Comparison of ENCODE assay signal across 28 cellular contexts in genomic region chr16:49204191-49204590, GRCh38.
"Had no signal": no experiment of that assay in that cellular context is flagged by ENCODE, and none has a peak within 500 bp of the region (broad histone marks: within the 10 kb centered on the region; RNA-seq: fewer than 3 reads in every experiment).

No MANE protein-coding gene starts in this region.

- H3K4me1 Mint-ChIP-seq: stimulated activated effector memory CD8-positive, alpha-beta T cell treated with anti-CD3 and anti-CD28 coated beads, Interleukin-12 subunit alpha, Interleukin-12 subunit beta, amount 100 ng/mL, for 72 hours; stimulated activated memory B cell treated with anti-CD40 and anti-IgM and Interleukin-4, amounts not matched to agents 10 μg/mL and 1 μg/mL and 100 μg/mL, for 72 hours; stimulated activated naive B cell treated with anti-CD40 and anti-IgM and Interleukin-4, amounts not matched to agents 10 μg/mL and 1 μg/mL and 100 μg/mL, for 72 hours; stimulated activated naive CD8-positive, alpha-beta T cell treated with anti-CD3 and anti-CD28 coated beads, Interleukin-15, amount 100 ng/mL, for 72 hours had no signal

- DNase-seq: stimulated activated CD4-positive, alpha-beta T cell treated with anti-CD3 and anti-CD28 coated beads, Interleukin-2, amount 100 ng/mL, for 48 hours; stimulated activated CD4-positive, alpha-beta T cell treated with anti-CD3 and anti-CD28 coated beads, Interleukin-4, amount 100 ng/mL, for 1 hour; stimulated activated CD4-positive, alpha-beta T cell treated with anti-CD3 and anti-CD28 coated beads, Interleukin-4, amount 100 ng/mL, for 24 hours; stimulated activated CD4-positive, alpha-beta T cell treated with anti-CD3 and anti-CD28 coated beads, Interleukin-4, amount 100 ng/mL, for 4 hours; stimulated activated CD8-positive, alpha-beta memory T cell treated with anti-CD3 and anti-CD28 coated beads, Interleukin-4, amount 100 ng/mL, for 48 hours; stimulated activated naive B cell treated with anti-CD40 and anti-IgM and Interleukin-4, amounts not matched to agents 10 μg/mL and 1 μg/mL and 100 μg/mL, for 72 hours; stimulated activated naive CD4-positive, alpha-beta T cell; stimulated activated naive CD4-positive, alpha-beta T cell treated with Interleukin-2 at 50 U/mL for 16 hours; stimulated activated naive CD8-positive, alpha-beta T cell treated with anti-CD3 and anti-CD28 coated beads, Interleukin-15, amount 100 ng/mL, for 72 hours; stimulated activated naive CD8-positive, alpha-beta T cell treated with anti-CD3 and anti-CD28 coated beads, Interleukin-15, Interleukin-2, amounts not matched to agents 100 U/mL and 50 U/mL, for 24 hours; stomach; substantia nigra; testis; thyroid gland; tibial artery; transverse colon; trophoblast cell; upper lobe of left lung; upper lobe of right lung; uterus had no signal

- H3K27ac ChIP-seq: stomach, suprapubic skin, testis, thoracic aorta, thyroid gland, tibial artery, tibial nerve, transverse colon, upper lobe of left lung, upper lobe of right lung, uterus, vagina had no signal

- H3K4me3 Mint-ChIP-seq: stimulated activated effector memory CD8-positive, alpha-beta T cell treated with anti-CD3 and anti-CD28 coated beads, Interleukin-12 subunit alpha, Interleukin-12 subunit beta, amount 100 ng/mL, for 72 hours; stimulated activated memory B cell treated with anti-CD40 and anti-IgM and Interleukin-4, amounts not matched to agents 10 μg/mL and 1 μg/mL and 100 μg/mL, for 72 hours; stimulated activated naive B cell treated with anti-CD40 and anti-IgM and Interleukin-4, amounts not matched to agents 10 μg/mL and 1 μg/mL and 100 μg/mL, for 72 hours; stimulated activated naive CD8-positive, alpha-beta T cell treated with anti-CD3 and anti-CD28 coated beads, Interleukin-15, amount 100 ng/mL, for 72 hours; stimulated activated naive CD8-positive, alpha-beta T cell treated with anti-CD3 and anti-CD28 coated beads, Interleukin-15, Interleukin-2, amounts not matched to agents 100 ng/mL and 50 ng/mL, for 24 hours; type B pancreatic cell had no signal

- H3K9me3 ChIP-seq: stomach, suprapubic skin, testis, thoracic aorta, thyroid gland, tibial nerve, transverse colon, upper lobe of left lung, upper lobe of right lung, uterus, vagina had no signal

- H3K9me3 Mint-ChIP-seq: stimulated activated naive CD8-positive, alpha-beta T cell treated with anti-CD3 and anti-CD28 coated beads, Interleukin-15, Interleukin-2, amounts not matched to agents 100 ng/mL and 50 ng/mL, for 24 hours; type B pancreatic cell had no signal

- H3K36me3 ChIP-seq: stomach, suprapubic skin, thoracic aorta, thyroid gland, tibial artery, tibial nerve, transverse colon, upper lobe of left lung, upper lobe of right lung, uterus, vagina had no signal

- H3K4me1 ChIP-seq: stomach, suprapubic skin, testis, thyroid gland, tibial artery, tibial nerve, transverse colon, upper lobe of left lung, upper lobe of right lung, uterus, vagina had no signal

- H3K27me3 ChIP-seq: testis, thyroid gland, tibial artery, tibial nerve, transverse colon, upper lobe of left lung, upper lobe of right lung, uterus, vagina had no signal

- H3K36me3 Mint-ChIP-seq: stimulated activated effector memory CD8-positive, alpha-beta T cell treated with anti-CD3 and anti-CD28 coated beads, Interleukin-12 subunit alpha, Interleukin-12 subunit beta, amount 100 ng/mL, for 72 hours; stimulated activated memory B cell treated with anti-CD40 and anti-IgM and Interleukin-4, amounts not matched to agents 10 μg/mL and 1 μg/mL and 100 μg/mL, for 72 hours; stimulated activated naive B cell treated with anti-CD40 and anti-IgM and Interleukin-4, amounts not matched to agents 10 μg/mL and 1 μg/mL and 100 μg/mL, for 72 hours; type B pancreatic cell had no signal

- H3K4me3 ChIP-seq: stomach, suprapubic skin, testis, thoracic aorta, thyroid gland, tibial artery, tibial nerve, transverse colon, upper lobe of left lung, upper lobe of right lung, uterus, vagina had no signal

- H3K27ac Mint-ChIP-seq: stimulated activated effector memory CD8-positive, alpha-beta T cell treated with anti-CD3 and anti-CD28 coated beads, Interleukin-12 subunit alpha, Interleukin-12 subunit beta, amount 100 ng/mL, for 72 hours; stimulated activated memory B cell treated with anti-CD40 and anti-IgM and Interleukin-4, amounts not matched to agents 10 μg/mL and 1 μg/mL and 100 μg/mL, for 72 hours; stimulated activated naive B cell treated with anti-CD40 and anti-IgM and Interleukin-4, amounts not matched to agents 10 μg/mL and 1 μg/mL and 100 μg/mL, for 72 hours; stimulated activated naive CD8-positive, alpha-beta T cell treated with anti-CD3 and anti-CD28 coated beads, Interleukin-15, amount 100 ng/mL, for 72 hours; stimulated activated naive CD8-positive, alpha-beta T cell treated with anti-CD3 and anti-CD28 coated beads, Interleukin-15, Interleukin-2, amounts not matched to agents 100 ng/mL and 50 ng/mL, for 24 hours; type B pancreatic cell had no signal

- H3K27me3 Mint-ChIP-seq: stimulated activated memory B cell treated with anti-CD40 and anti-IgM and Interleukin-4, amounts not matched to agents 10 μg/mL and 1 μg/mL and 100 μg/mL, for 72 hours had no signal
